8 cellular contexts compared by ENCODE assay signal in the genomic region with DNA sequence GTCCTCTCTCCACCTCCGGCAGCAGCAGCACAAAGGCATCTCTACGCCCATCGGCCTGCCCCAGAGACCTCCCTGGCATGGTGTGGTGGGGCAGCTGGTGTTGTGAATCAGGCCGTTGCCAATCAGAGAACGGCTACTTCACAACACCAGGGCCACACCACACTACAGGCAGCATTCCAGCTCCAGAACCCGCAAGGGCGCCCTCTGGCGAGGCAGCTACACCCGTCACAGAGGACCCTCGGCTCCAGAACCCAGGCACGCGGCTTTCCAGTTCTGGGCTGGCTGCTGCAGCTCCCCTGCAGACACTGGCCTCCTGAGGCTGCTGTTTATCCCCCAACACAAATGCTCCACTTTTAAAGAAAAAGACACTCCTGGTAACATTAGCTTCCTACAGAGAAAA.
DNase-seq lines count a peak whose midpoint lies in the region; ATAC-seq, FAIRE-seq and TF ChIP-seq lines count a peak whose summit lies in the region.

No MANE protein-coding gene starts in this region.

- in situ Hi-C loops in GM13977 (cut with MboI; ENCODE audit: low pct_unique_long_range_greater_than_20kb, low sequenced_read_pairs, unreplicated experiment) = no loop called here

- H3K4me1 ChIP-seq in endothelial cell of umbilical vein (ENCODE audit: control insufficient read depth, extremely low read depth, insufficient read depth, low read length) (no peaks in the 10 kb centered on the region), psoas muscle (no peaks in the 10 kb centered on the region)

- dilution Hi-C loops in endothelial cell of umbilical vein (cut with MboI; ENCODE audit: extremely low pct_ligation_motif_present, low sequenced_read_pairs) = no loop called here

- BruUV-seq in endothelial cell of umbilical vein (replicated peaks; lab: Mats Ljungman, UMichigan) (no TSS peak), MCF 10A (replicated peaks; lab: Mats Ljungman, UMichigan) (no TSS peak)

- TF ChIP-seq POLR2A in endothelial cell of umbilical vein (IDR thresholded peaks at IDR 0.05; ENCODE audit: low read depth, low read length) = no peak

- H3K9me1 ChIP-seq in endothelial cell of umbilical vein (replicated peaks; ENCODE audit: control insufficient read depth, extremely low read depth, insufficient read depth, low read length) = no peaks in the 10 kb centered on the region

- no peak overlapping the region for H3K4me3 Mint-ChIP-seq in MCF 10A (ENCODE audit: unreplicated experiment)

- DNase-seq in 8988T = peak; percentile 85
- peak; percentile 59 for DNase-seq in GM13977 (ENCODE audit: low spot score)
- DNase-seq in T-helper 9 cell = peak; percentile 13
- peak; percentile 34 for DNase-seq in endothelial cell of umbilical vein (ENCODE audit: low read depth, low spot score)
- DNase-seq in psoas muscle = peak; percentile 23 to 54
- no peak for DNase-seq in MCF 10A (ENCODE audit: unreplicated experiment)
- DNase-seq in DMS53 (lab: John Stamatoyannopoulos, UW) = no peak

- ATAC-seq in psoas muscle = peak in 2 of 4 donors; percentile 36 to 42
- no peak for ATAC-seq in HG03521 (IDR thresholded peaks at IDR 0.05; ENCODE audit: unreplicated experiment)

- no peaks in the 10 kb centered on the region for H3K79me2 ChIP-seq in endothelial cell of umbilical vein (ENCODE audit: control insufficient read depth, insufficient read depth, low read length)

- H3K4me3 ChIP-seq in endothelial cell of umbilical vein (replicated peaks in 1 of 3; ENCODE audit: insufficient read depth in 1 of 3, low read depth in 1 of 3, low read length in 3 of 3) (no peak overlapping the region), psoas muscle (no peak overlapping the region)

- intact Hi-C loops in endothelial cell of umbilical vein (cut with micrococcal nuclease) = loop anchor here (1.0 to 2.0 kb wide), 4 partner anchors 259 to 570 kb away; no protein-coding TSS in a partner anchor
- intact Hi-C loops in psoas muscle (cut with DNase I) = loop anchor here in 1 of 2 donors (10.0 kb wide), 1 partner anchor 569 kb away; no protein-coding TSS in a partner anchor
- intact Hi-C loops in MCF 10A (cut with micrococcal nuclease) = no loop called here

- WGBS in psoas muscle, 3 donors = 15 to 19% (median 18%) methylated on average over 12 of the region's 12 CpGs

- POLR2A ChIA-PET in endothelial cell of umbilical vein (lab: Charles Lee) = no interaction called here
- POLR2A ChIA-PET in MCF 10A (lab: Yijun Ruan, JAX) = interaction anchor here (2.5 kb wide), 1 partner anchor 17 kb away, joined by 6 read pairs; no protein-coding TSS in a partner anchor

- no peak overlapping the region for H3K27ac Mint-ChIP-seq in MCF 10A (ENCODE audit: low read depth, unreplicated experiment)

- H3K27ac ChIP-seq in endothelial cell of umbilical vein (ENCODE audit: insufficient read depth, low read depth, low read length) = no peak overlapping the region
- no peak overlapping the region for H3K27ac ChIP-seq in psoas muscle

- peak; percentile 80 for TF ChIP-seq CTCF in GM13977 (IDR thresholded peaks at IDR 0.05; ENCODE audit: extremely low read depth, insufficient read depth, missing control alignments)
- TF ChIP-seq CTCF in endothelial cell of umbilical vein (IDR thresholded peaks at IDR 0.05; ENCODE audit: extremely low read depth in 1 of 2, insufficient read depth in 1 of 2, low read depth in 1 of 2, low read length in 2 of 2) = peak; percentile 37 to 79
- no peak for TF ChIP-seq CTCF in psoas muscle (IDR thresholded peaks at IDR 0.05)
- TF ChIP-seq CTCF in MCF 10A (IDR thresholded peaks at IDR 0.05; ENCODE audit: unreplicated experiment) = no peak

- H3K9me3 ChIP-seq in endothelial cell of umbilical vein (replicated peaks; ENCODE audit: control insufficient read depth, insufficient read depth, low read length) (no peaks in the 10 kb centered on the region), psoas muscle (no peaks in the 10 kb centered on the region)

- no peaks in the 10 kb centered on the region for H3K9me3 Mint-ChIP-seq in MCF 10A (ENCODE audit: unreplicated experiment)

- H3K4me2 ChIP-seq in endothelial cell of umbilical vein (ENCODE audit: insufficient read depth, low read length) = no peak overlapping the region

- no peaks in the 10 kb centered on the region for H3K27me3 Mint-ChIP-seq in MCF 10A (ENCODE audit: insufficient read depth, unreplicated experiment)

- no peaks in the 10 kb centered on the region for H4K20me1 ChIP-seq in endothelial cell of umbilical vein (replicated peaks; ENCODE audit: control insufficient read depth, extremely low read depth, insufficient read depth, low read length)

- FAIRE-seq in endothelial cell of umbilical vein (lab: Jason Lieb, UNC) = no peak

- H3K36me3 ChIP-seq in endothelial cell of umbilical vein (ENCODE audit: control insufficient read depth in 2 of 2, extremely low read depth in 1 of 2, insufficient read depth in 2 of 2, low read length in 2 of 2) = no peaks in the 10 kb centered on the region
- H3K36me3 ChIP-seq in psoas muscle (ENCODE audit: insufficient read depth in 1 of 2, low read depth in 1 of 2) = no peaks in the 10 kb centered on the region

- CTCF ChIA-PET in endothelial cell of umbilical vein (lab: Charles Lee) = interaction anchor here (0.5 to 4.0 kb wide), 23 partner anchors 10 to 1152 kb away, joined by 3 to 48 read pairs (median 5); no protein-coding TSS in a partner anchor
- CTCF ChIA-PET in MCF 10A (lab: Yijun Ruan, JAX) = interaction anchor here (0.7 kb wide), 1 partner anchor 82 kb away, joined by 3 read pairs; no protein-coding TSS in a partner anchor

- peaks cover 0 to 2% of the 10 kb centered on the region in 2 experiments for H3K27me3 ChIP-seq in endothelial cell of umbilical vein (ENCODE audit: control insufficient read depth in 2 of 2, insufficient read depth in 2 of 2, low read length in 2 of 2)
- H3K27me3 ChIP-seq in psoas muscle (ENCODE audit: insufficient read depth in 3 of 3, low read length in 2 of 3) = peaks cover 0 to 6% (median 5%) of the 10 kb centered on the region in 3 donors

- no peak overlapping the region for H2AFZ ChIP-seq in endothelial cell of umbilical vein (ENCODE audit: low read depth, low read length)

- no peak overlapping the region for H3K9ac ChIP-seq in endothelial cell of umbilical vein (replicated peaks; ENCODE audit: extremely low read depth, insufficient read depth, low read length)

- no peaks in the 10 kb centered on the region for H3K36me3 Mint-ChIP-seq in MCF 10A (ENCODE audit: insufficient read depth, unreplicated experiment)

- peaks cover 21% of the 10 kb centered on the region for H3K4me1 Mint-ChIP-seq in MCF 10A (ENCODE audit: insufficient read depth, unreplicated experiment)

TF ChIP-seq in endothelial cell of umbilical vein, 7 proteins besides CTCF, POLR2A, EP300 and RAD21:
- no peak for TF ChIP-seq GATA2 (IDR thresholded peaks at IDR 0.05; ENCODE audit: insufficient read depth, insufficient read length, low read depth, low read length)
- TF ChIP-seq FOS (IDR thresholded peaks at IDR 0.05; ENCODE audit: borderline replicate concordance, insufficient read depth, low read length) = no peak
- TF ChIP-seq JUN (IDR thresholded peaks at IDR 0.05; ENCODE audit: borderline replicate concordance, insufficient read depth, insufficient read length, low read depth) = no peak
- TF ChIP-seq POLR2AphosphoS5 (IDR thresholded peaks at IDR 0.05; ENCODE audit: insufficient read depth, low read depth, low read length) = no peak
- TF ChIP-seq MAX (IDR thresholded peaks at IDR 0.05; ENCODE audit: insufficient read depth, insufficient read length) = no peak
- TF ChIP-seq MYC (IDR thresholded peaks at IDR 0.05; ENCODE audit: low read depth, low read length) = no peak
- no peak for TF ChIP-seq EZH2 (IDR thresholded peaks at IDR 0.05; ENCODE audit: borderline replicate concordance, low read depth, low read length, severe bottlenecking)
TF ChIP-seq in endothelial cell of umbilical vein: peak in this region for 0.

Comparison
In these comparisons a context has a peak if more than half of its experiments do, and no peak if none do; other contexts are left out.
1. DNase-seq: peak in 8988T (single experiment), GM13977 (single experiment), T-helper 9 cell (single experiment), endothelial cell of umbilical vein (single experiment) and psoas muscle (2 of 2); none in MCF 10A (single experiment) and DMS53 (single experiment).
2. CTCF ChIP-seq: peak in GM13977 (single experiment) and endothelial cell of umbilical vein (2 of 2); none in psoas muscle (single experiment) and MCF 10A (single experiment).